1 cellular context compared by ENCODE assay signal in the genomic region with DNA sequence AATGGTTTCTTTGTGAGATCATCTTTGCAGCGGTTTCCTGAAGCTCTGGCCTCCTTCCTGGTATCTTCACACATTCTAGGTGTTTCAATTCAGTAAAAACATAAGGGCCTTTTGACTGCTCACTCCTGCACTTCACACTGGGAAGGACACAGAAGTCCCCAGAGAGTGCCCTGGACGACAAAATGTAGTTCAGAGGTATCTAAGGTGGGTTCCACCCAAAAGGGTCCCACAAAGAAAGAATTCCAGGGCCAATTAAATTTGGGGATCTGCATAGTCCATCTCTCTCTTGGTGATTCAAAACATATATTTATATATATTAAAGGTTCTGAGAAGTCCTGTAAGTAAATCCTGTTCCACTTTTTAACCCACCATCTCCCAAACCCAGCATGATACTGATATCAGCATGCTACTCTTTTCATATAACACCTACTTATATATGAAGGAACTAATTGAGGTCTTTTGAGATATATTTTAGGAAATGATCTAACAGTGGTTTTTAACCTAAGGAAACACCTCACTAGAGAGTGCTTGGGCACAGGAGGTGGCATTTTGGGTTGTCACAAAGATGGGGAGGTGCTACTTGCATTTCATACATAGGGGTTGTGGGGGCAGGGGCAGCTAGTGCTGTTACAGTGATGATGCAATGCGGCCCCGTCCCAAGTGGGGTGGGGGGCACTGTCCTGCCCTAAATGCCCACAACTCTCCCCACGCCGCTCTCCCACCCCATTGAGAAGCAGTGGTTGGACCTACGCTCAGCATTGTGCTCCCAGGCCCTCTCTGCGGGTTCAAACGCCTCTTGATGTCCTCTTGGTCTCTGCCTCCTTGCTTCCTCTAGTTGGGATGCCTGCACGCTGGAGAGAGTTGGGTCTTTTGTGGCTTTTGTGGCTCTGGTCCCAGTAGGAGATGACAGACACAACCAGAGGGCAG.
A peak's percentile ranks its signal among the peaks of the same experiment; 100 is the strongest.
TF ChIP-seq lines count a peak whose summit lies in the region.

No MANE protein-coding gene starts in this region.

TF ChIP-seq in GM12878, 131 proteins besides CTCF, POLR2A, EP300 and RAD21 (continued from another document):
- TF ChIP-seq CBX3 (IDR thresholded peaks at IDR 0.05; ENCODE audit: borderline replicate concordance, low read depth) (no peak), HDAC2 (IDR thresholded peaks at IDR 0.05) (no peak), FOXK2 (IDR thresholded peaks at IDR 0.05) (no peak), IRF4 (IDR thresholded peaks at IDR 0.05; ENCODE audit: low read depth, low read length) (peak; percentile 65), GABPA (IDR thresholded peaks at IDR 0.05; ENCODE audit: low read depth) (no peak), CHD2 (IDR thresholded peaks at IDR 0.05; ENCODE audit: borderline replicate concordance, low read depth, low read length) (peak; percentile 52; the same call in 1 of the 2 replicates), MLLT1 (IDR thresholded peaks at IDR 0.05) (peak; percentile 66; the same call in 1 of the 2 replicates), DPF2 (IDR thresholded peaks at IDR 0.05) (0 out of 2 replicates have a peak, but pooled peaks have one; percentile 16), MEF2A (IDR thresholded peaks at IDR 0.05; ENCODE audit: insufficient read depth, low read depth, low read length) (peak; percentile 66; the same call in 1 of the 2 replicates), IRF5 (IDR thresholded peaks at IDR 0.05; ENCODE audit: borderline replicate concordance) (no peak), SKIL (IDR thresholded peaks at IDR 0.05; ENCODE audit: low read depth, poor library complexity, severe bottlenecking) (no peak), SUPT20H (IDR thresholded peaks at IDR 0.05; ENCODE audit: borderline replicate concordance, control insufficient read depth, low read depth, low read length) (no peak), SREBF2 (IDR thresholded peaks at IDR 0.05; ENCODE audit: low read length) (no peak), RUNX3 (IDR thresholded peaks at IDR 0.05; ENCODE audit: low read length) (peak; percentile 93), RB1 (IDR thresholded peaks at IDR 0.05; ENCODE audit: borderline replicate concordance) (0 out of 2 replicates have a peak, but pooled peaks have one; percentile 30), GATAD2B (conservative IDR thresholded peaks at IDR 0.05; ENCODE audit: low read depth) (peak; percentile 6; the same call in 1 of the 2 replicates), CEBPZ (IDR thresholded peaks at IDR 0.05; ENCODE audit: low read depth, low read length) (no peak), BMI1 (IDR thresholded peaks at IDR 0.05; ENCODE audit: borderline replicate concordance) (peak; percentile 20; the same call in 1 of the 2 replicates), ZBED1 (IDR thresholded peaks at IDR 0.05; ENCODE audit: borderline replicate concordance) (0 out of 2 replicates have a peak, but pooled peaks have one; percentile 56)
- TF ChIP-seq, protein P1, sequence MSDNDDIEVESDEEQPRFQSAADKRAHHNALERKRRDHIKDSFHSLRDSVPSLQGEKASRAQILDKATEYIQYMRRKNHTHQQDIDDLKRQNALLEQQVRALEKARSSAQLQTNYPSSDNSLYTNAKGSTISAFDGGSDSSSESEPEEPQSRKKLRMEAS (IDR thresholded peaks at IDR 0.05; ENCODE audit: low read depth, low read length): no peak
